ENCODE assay signal across 25 cellular contexts in the genomic region with DNA sequence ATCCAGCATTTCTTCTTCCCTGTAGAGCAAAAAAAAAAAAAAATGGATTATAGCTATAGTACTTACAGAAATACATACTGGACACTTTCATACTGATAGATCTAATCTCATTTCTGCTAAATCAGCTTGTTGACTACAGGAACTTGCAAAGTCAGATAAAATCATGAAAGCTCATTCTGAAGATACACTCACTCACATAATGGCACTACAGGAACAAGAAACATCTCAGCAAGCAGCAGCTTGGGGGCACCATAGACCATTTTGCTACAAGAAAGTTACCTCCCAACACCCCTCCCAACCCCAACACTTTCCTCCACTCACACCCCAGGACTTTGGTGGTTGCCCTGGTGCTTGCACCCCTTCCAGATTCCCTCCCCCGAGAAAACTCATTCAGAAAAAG. TPM values are rescaled to one million over a fixed set of nuclear protein-coding genes. Genes with fewer than 3 reads are reported as not detected.
A peak's percentile ranks its signal among the peaks of the same experiment; 100 is the strongest.
DNase-seq lines count a peak whose midpoint lies in the region; ATAC-seq, FAIRE-seq and TF ChIP-seq lines count a peak whose summit lies in the region.
"Had no signal": no experiment of that assay in that cellular context is flagged by ENCODE, and none has a peak within 500 bp of the region (broad histone marks: within the 10 kb centered on the region; RNA-seq: fewer than 3 reads in every experiment).

No MANE protein-coding gene starts in this region.

- H3K36me3 ChIP-seq in HepG2 (replicated peaks in 1 of 2; ENCODE audit: control insufficient read depth in 1 of 2, insufficient read depth in 2 of 2, low read length in 2 of 2) (no peaks in the 10 kb centered on the region), right lobe of liver (no peaks in the 10 kb centered on the region), PC-3 (ENCODE audit: low read depth, low read length) (no peaks in the 10 kb centered on the region), K562 (ENCODE audit: control insufficient read depth, insufficient read depth, low read length) (no peaks in the 10 kb centered on the region)
- H3K36me3 ChIP-seq: sigmoid colon, uterus had no signal

- H3K79me2 ChIP-seq in HepG2 (ENCODE audit: insufficient read depth, low read length) (no peaks in the 10 kb centered on the region), PC-3 (ENCODE audit: low read length) (no peaks in the 10 kb centered on the region), K562 (ENCODE audit: control insufficient read depth, insufficient read depth, low read length) (no peaks in the 10 kb centered on the region)

- TF ChIP-seq EP300 in HepG2 (IDR thresholded peaks at IDR 0.05; ENCODE audit: low read depth in 2 of 2, low read length in 2 of 2) (no peak), HepG2 (CRISPR knock-in tag; IDR thresholded peaks at IDR 0.05; ENCODE audit: borderline replicate concordance) (no peak), K562 (IDR thresholded peaks at IDR 0.05; ENCODE audit: low read length) (no peak)

- H3K27me3 Mint-ChIP-seq in activated naive CD8-positive, alpha-beta T cell treated with anti-CD3 and anti-CD28 coated beads, Interleukin-2, amount 50 U/mL, for 24 hours, result peaks cover 3% of the 10 kb centered on the region
- H3K27me3 Mint-ChIP-seq: activated CD4-positive, alpha-beta T cell treated with anti-CD3 and anti-CD28 coated beads for 36 hours had no signal

- no peaks in the 10 kb centered on the region for H4K20me1 ChIP-seq in HepG2 (ENCODE audit: insufficient read depth, low read length)
- no peaks in the 10 kb centered on the region for H4K20me1 ChIP-seq in PC-3 (ENCODE audit: low read length)
- no peaks in the 10 kb centered on the region for H4K20me1 ChIP-seq in K562 (replicated peaks; ENCODE audit: control insufficient read depth, insufficient read depth, low read length)

- WGBS in HepG2 (ENCODE audit: low lambda C conversion rate), result 0% methylated on average over 1 of the region's 1 CpG
- WGBS in right lobe of liver (ENCODE audit: insufficient coverage, low coverage, low lambda C conversion rate, missing lambda C conversion rate), result 58% methylated on average over 1 of the region's 1 CpG
- 0% methylated on average over 1 of the region's 1 CpG for WGBS in K562 (ENCODE audit: insufficient coverage, low coverage, missing lambda C conversion rate)

- FAIRE-seq in HepG2 (lab: Jason Lieb, UNC) (no peak), K562 (lab: Jason Lieb, UNC) (no peak)
- FAIRE-seq: bronchial epithelial cell had no signal

- CTCF ChIA-PET in HepG2 (lab: Yijun Ruan, JAX; ENCODE audit: low intra/inter-chr PET ratio, low total read pairs), result no interaction called here
- CTCF ChIA-PET in PC-3 (lab: Charles Lee), result no interaction called here
- CTCF ChIA-PET in K562 (lab: Yijun Ruan, JAX; ENCODE audit: low intra/inter-chr PET ratio), result interaction anchor here (0.6 kb wide), 1 partner anchor 156 kb away, joined by 3 read pairs; no protein-coding TSS in a partner anchor

- H3K27ac Mint-ChIP-seq in activated naive CD8-positive, alpha-beta T cell treated with anti-CD3 and anti-CD28 coated beads, Interleukin-2, amount 50 U/mL, for 24 hours, result no peak overlapping the region
- H3K27ac Mint-ChIP-seq: activated CD4-positive, alpha-beta T cell treated with anti-CD3 and anti-CD28 coated beads for 36 hours; activated naive CD4-positive, alpha-beta T cell treated with anti-CD3 and anti-CD28 coated beads for 36 hours had no signal

- TF ChIP-seq RAD21 in HepG2 (CRISPR knock-in tag; IDR thresholded peaks at IDR 0.05) (no peak), K562 (CRISPR knock-in tag; conservative IDR thresholded peaks at IDR 0.05 in 1 of 2, IDR thresholded peaks at IDR 0.05 in 1 of 2) (peak; percentile 52 to 66)

- no peak overlapping the region for H3K4me3 Mint-ChIP-seq in activated naive CD8-positive, alpha-beta T cell treated with anti-CD3 and anti-CD28 coated beads, Interleukin-2, amount 50 U/mL, for 24 hours
- H3K4me3 Mint-ChIP-seq: activated CD4-positive, alpha-beta T cell treated with anti-CD3 and anti-CD28 coated beads for 36 hours; activated naive CD4-positive, alpha-beta T cell treated with anti-CD3 and anti-CD28 coated beads for 36 hours had no signal

- H3K4me1 ChIP-seq in HepG2 (ENCODE audit: insufficient read depth, low read length) (no peaks in the 10 kb centered on the region), right lobe of liver (no peaks in the 10 kb centered on the region), PC-3 (ENCODE audit: insufficient read depth, low read length) (no peaks in the 10 kb centered on the region), K562 (replicated peaks in 1 of 2; ENCODE audit: control insufficient read depth in 2 of 2, insufficient read depth in 2 of 2, low read length in 2 of 2) (no peaks in the 10 kb centered on the region)
- H3K4me1 ChIP-seq: Caco-2, sigmoid colon, testis, uterus had no signal

- H3K9me3 ChIP-seq in HepG2 (ENCODE audit: low read length) (no peaks in the 10 kb centered on the region), right lobe of liver (no peaks in the 10 kb centered on the region), PC-3 (ENCODE audit: low read length) (no peaks in the 10 kb centered on the region), K562 (replicated peaks; ENCODE audit: control insufficient read depth, insufficient read depth, low read depth, low read length) (no peaks in the 10 kb centered on the region)
- H3K9me3 ChIP-seq: Caco-2, sigmoid colon, testis, uterus had no signal

- TF ChIP-seq CTCF in HepG2 (CRISPR knock-in tag; IDR thresholded peaks at IDR 0.05), result no peak
- TF ChIP-seq CTCF in right lobe of liver (IDR thresholded peaks at IDR 0.05), result no peak
- TF ChIP-seq CTCF in PC-3 (conservative IDR thresholded peaks at IDR 0.05; ENCODE audit: low read depth, low read length), result no peak
- TF ChIP-seq CTCF in K562 (IDR thresholded peaks at IDR 0.05 in 2 of 3, conservative IDR thresholded peaks at IDR 0.05 in 1 of 3; ENCODE audit: insufficient read depth in 2 of 3, low read depth in 1 of 3, low read length in 3 of 3), result peak in 2 of 3 experiments; percentile 23 to 34; a peak in 3 of 6 replicates

- H3K4me3 ChIP-seq in HepG2 (replicated peaks in 1 of 3; ENCODE audit: insufficient read depth in 1 of 3, low read depth in 2 of 3, low read length in 3 of 3), result no peak overlapping the region
- no peak overlapping the region for H3K4me3 ChIP-seq in right lobe of liver
- no peak overlapping the region for H3K4me3 ChIP-seq in PC-3 (ENCODE audit: low read length)
- no peak overlapping the region for H3K4me3 ChIP-seq in K562
- H3K4me3 ChIP-seq: sigmoid colon, testis, uterus had no signal

- TF ChIP-seq POLR2A in HepG2 (IDR thresholded peaks at IDR 0.05; ENCODE audit: insufficient read depth in 1 of 2, low read depth in 2 of 2, low read length in 2 of 2) (no peak), right lobe of liver (IDR thresholded peaks at IDR 0.05) (no peak), K562 (conservative IDR thresholded peaks at IDR 0.05) (no peak)

- no peaks in the 10 kb centered on the region; a peak in 1 of 5 replicates for H3K27me3 ChIP-seq in HepG2 (ENCODE audit: control insufficient read depth in 1 of 2, insufficient read depth in 2 of 2, low read length in 2 of 2)
- no peaks in the 10 kb centered on the region for H3K27me3 ChIP-seq in right lobe of liver
- no peaks in the 10 kb centered on the region for H3K27me3 ChIP-seq in PC-3 (ENCODE audit: low read length)
- no peaks in the 10 kb centered on the region for H3K27me3 ChIP-seq in K562 (ENCODE audit: control insufficient read depth in 2 of 2, insufficient read depth in 2 of 2, low read length in 2 of 2)
- H3K27me3 ChIP-seq: sigmoid colon, testis, uterus had no signal

- POLR2A ChIA-PET in HepG2 (lab: Yijun Ruan, JAX), result no interaction called here
- POLR2A ChIA-PET in PC-3 (lab: Charles Lee; ENCODE audit: unreplicated experiment), result interaction anchor here (0.7 kb wide), 1 partner anchor 124 kb away, joined by 10 read pairs; no protein-coding TSS in a partner anchor
- POLR2A ChIA-PET in K562 (lab: Yijun Ruan, JAX), result interaction anchor here (1.0 kb wide), 1 partner anchor 38 kb away, joined by 3 read pairs; no protein-coding TSS in a partner anchor

- ATAC-seq in HepG2 (no peak), right lobe of liver (no peak), PC-3 (peak; percentile 16; the same call in 1 of the 2 replicates), K562 (peak; percentile 67; the same call in 2 of the 3 replicates)
- no peak for ATAC-seq in activated naive CD8-positive, alpha-beta T cell treated with anti-CD3 and anti-CD28 coated beads, Interleukin-2, amount 50 U/mL, for 24 hours
- ATAC-seq: activated CD4-positive, alpha-beta T cell treated with anti-CD3 and anti-CD28 coated beads for 36 hours had no signal

- H3F3A ChIP-seq in PC-3 (ENCODE audit: low read length, unreplicated experiment), result no peaks in the 10 kb centered on the region

- no peaks in the 10 kb centered on the region for H3K36me3 Mint-ChIP-seq in activated naive CD8-positive, alpha-beta T cell treated with anti-CD3 and anti-CD28 coated beads, Interleukin-2, amount 50 U/mL, for 24 hours (ENCODE audit: low read depth)

- H2AFZ ChIP-seq in HepG2 (ENCODE audit: low read length) (no peak overlapping the region), PC-3 (ENCODE audit: low read length) (no peak overlapping the region), K562 (ENCODE audit: low read depth, low read length) (no peak overlapping the region)

- H3K9me2 ChIP-seq in PC-3 (replicated peaks; ENCODE audit: low read length), result no peaks in the 10 kb centered on the region

- DNase-seq in HepG2 (ENCODE audit: low spot score) (no peak), right lobe of liver (no peak), PC-3 (no peak), K562 (ENCODE audit: extremely low read depth in 1 of 4, low spot score in 3 of 4) (peak in 2 of 4 experiments; percentile 10 to 11), OCI-M2 (lab: John Stamatoyannopoulos, UW; ENCODE audit: unreplicated experiment) (no peak), HuH-7.5 (ENCODE audit: low spot score) (no peak), SKM-1 treated with dmso at 0.1 percent for 144 hours (lab: John Stamatoyannopoulos, UW; ENCODE audit: unreplicated experiment) (no peak)
- no peak for DNase-seq in activated naive CD8-positive, alpha-beta T cell treated with anti-CD3 and anti-CD28 coated beads, Interleukin-2, amount 50 U/mL, for 24 hours
- DNase-seq: activated CD4-positive, alpha-beta T cell treated with anti-CD3 and anti-CD28 coated beads for 36 hours; activated naive CD4-positive, alpha-beta T cell treated with anti-CD3 and anti-CD28 coated beads for 36 hours; activated T-cell treated with anti-CD3 and anti-CD28 coated beads, Interleukin-2, amount 50 U/mL, for 48 hours; C1 segment of cervical spinal cord; Caco-2; cortex of kidney; kidney glomerular epithelial cell; NCI-H1694; NCI-H2171; NCI-H524; sigmoid colon; stimulated activated naive CD4-positive, alpha-beta T cell treated with Interleukin-2 at 50 U/mL for 16 hours; testis; uterus had no signal

- H3K27ac ChIP-seq in HepG2 (ENCODE audit: extremely low read length, insufficient read depth, low read length) (no peak overlapping the region), right lobe of liver (no peak overlapping the region), PC-3 (ENCODE audit: low read length) (no peak overlapping the region), K562 (ENCODE audit: extremely low read depth, low read depth, low read length) (no peak overlapping the region)
- H3K27ac ChIP-seq: KMS-11, RWPE1, sigmoid colon, testis, uterus had no signal

- in situ Hi-C loops in HepG2 (cut with HindIII; ENCODE audit: extremely low pct_ligation_motif_present, low pct_unique_long_range_greater_than_20kb), result no loop called here
- in situ Hi-C loops in K562 (cut with MboI), result no loop called here

- no peaks in the 10 kb centered on the region for H3K9me1 ChIP-seq in K562 (ENCODE audit: control insufficient read depth, insufficient read depth, low read length)

- intact Hi-C loops in HepG2 (cut with micrococcal nuclease; ENCODE audit: unreplicated experiment) (no loop called here), right lobe of liver (cut with DNase I) (no loop called here), PC-3 (cut with micrococcal nuclease) (no loop called here), K562 (cut with micrococcal nuclease) (loop anchor here (5.0 kb wide), 2 partner anchors 46 to 161 kb away; no protein-coding TSS in a partner anchor)

- H3K4me2 ChIP-seq in HepG2 (ENCODE audit: low read depth, low read length) (no peak overlapping the region), PC-3 (ENCODE audit: low read length) (no peak overlapping the region), K562 (ENCODE audit: insufficient read depth, low read length) (no peak overlapping the region)
- H3K4me2 ChIP-seq: KMS-11 had no signal

- H3K9ac ChIP-seq in HepG2 (ENCODE audit: insufficient read depth, low read depth, low read length) (no peak overlapping the region), PC-3 (ENCODE audit: low read length) (no peak overlapping the region), K562 (ENCODE audit: insufficient read depth in 1 of 2, low read depth in 2 of 2, low read length in 2 of 2) (no peak overlapping the region)
- H3K9ac ChIP-seq: KMS-11 had no signal

- no peaks in the 10 kb centered on the region for H3K9me3 Mint-ChIP-seq in activated naive CD8-positive, alpha-beta T cell treated with anti-CD3 and anti-CD28 coated beads, Interleukin-2, amount 50 U/mL, for 24 hours
- H3K9me3 Mint-ChIP-seq: activated naive CD4-positive, alpha-beta T cell treated with anti-CD3 and anti-CD28 coated beads for 36 hours had no signal

- BruUV-seq in HepG2 (replicated peaks; lab: Mats Ljungman, UMichigan), result no TSS peak
- no TSS peak for BruUV-seq in PC-3 (replicated peaks; lab: Mats Ljungman, UMichigan)
- no TSS peak for BruUV-seq in K562 (replicated peaks; lab: Mats Ljungman, UMichigan)

- no peaks in the 10 kb centered on the region for H3K4me1 Mint-ChIP-seq in activated naive CD8-positive, alpha-beta T cell treated with anti-CD3 and anti-CD28 coated beads, Interleukin-2, amount 50 U/mL, for 24 hours
- H3K4me1 Mint-ChIP-seq: activated CD4-positive, alpha-beta T cell treated with anti-CD3 and anti-CD28 coated beads for 36 hours had no signal

RNA-seq across cellular contexts. Expression of gene MYH15, which starts 4.6 kb away (rescaled TPM):
- total RNA-seq in HepG2 (2016; rRNA removed; fragmentation: Illumina TruSeq; extraction: Trizol), result 0.09 TPM in 1 of 2 replicates, not detected in the other
- total RNA-seq in HepG2 (2016; cell fraction: cytosol; rRNA removed; fragmentation: Illumina TruSeq; extraction: Trizol; ENCODE audit: low read depth), result not detected in 2 replicates
- 0.03 TPM in 1 of 2 replicates, not detected in the other for total RNA-seq in HepG2 (2016; cell fraction: insoluble cytoplasmic fraction; rRNA removed; fragmentation: Illumina TruSeq; extraction: Trizol)
- total RNA-seq in HepG2 (2016; cell fraction: membrane; rRNA removed; fragmentation: Illumina TruSeq; extraction: Trizol), result 0.03 TPM in 1 of 2 replicates, not detected in the other
- total RNA-seq in HepG2 (2016; cell fraction: nucleus; rRNA removed; fragmentation: Illumina TruSeq; extraction: Trizol), result 0.06 and 0.09 TPM in 2 replicates
- polyA plus RNA-seq in HepG2 (2011; rRNA removed), result 0.01 and 0.03 TPM in 2 replicates
- polyA plus RNA-seq in HepG2 (2011; cell fraction: cytosol; rRNA removed), result 0.01 TPM in 1 of 2 replicates, not detected in the other
- 0.03 and 0.09 TPM in 2 replicates for polyA plus RNA-seq in HepG2 (2011; cell fraction: nucleus; rRNA removed)
- 0.03 and 0.04 TPM in 2 replicates for polyA plus RNA-seq in HepG2 (2012)
- not detected in 2 replicates for polyA plus RNA-seq in HepG2 (2016; cell fraction: cytosol; fragmentation: Illumina TruSeq; extraction: Trizol; ENCODE audit: low read depth)
- polyA plus RNA-seq in HepG2 (2016; cell fraction: insoluble cytoplasmic fraction; fragmentation: Illumina TruSeq; extraction: Trizol; ENCODE audit: low read depth), result not detected in 2 replicates
- not detected in 2 replicates for polyA plus RNA-seq in HepG2 (2016; cell fraction: membrane; fragmentation: Illumina TruSeq; extraction: Trizol; ENCODE audit: low read depth)
- 0.10 and 0.11 TPM in 2 replicates for polyA plus RNA-seq in HepG2 (2016; cell fraction: nucleus; fragmentation: Illumina TruSeq; extraction: Trizol; ENCODE audit: insufficient read depth, low read depth)
- polyA minus RNA-seq in HepG2 (2011; rRNA and poly(A)+ RNA removed; ENCODE audit: low replicate concordance), result 0.04 and 0.05 TPM in 2 replicates
- not detected in 2 replicates for polyA minus RNA-seq in HepG2 (2011; cell fraction: cytosol; rRNA and poly(A)+ RNA removed)
- 0.13 and 0.25 TPM in 2 replicates for polyA minus RNA-seq in HepG2 (2011; cell fraction: nucleus; rRNA and poly(A)+ RNA removed)
- not detected for total RNA-seq in right lobe of liver
- 2.4 and 2.8 TPM in 2 replicates for total RNA-seq in PC-3 (2014; rRNA removed)
- 0.14 TPM in 1 of 2 replicates, not detected in the other for total RNA-seq in K562 (2011; cell fraction: chromatin; rRNA removed; ENCODE audit: low replicate concordance)
- total RNA-seq in K562 (2011; cell fraction: nucleolus; rRNA removed), result not detected in 2 replicates
- 0.15 TPM in 1 of 2 replicates, not detected in the other for total RNA-seq in K562 (2011; cell fraction: nucleoplasm; rRNA removed)
- total RNA-seq in K562 (2014; rRNA removed), result 0.14 and 0.24 TPM in 2 replicates
- 0.22 and 0.25 TPM in 2 replicates for total RNA-seq in K562 (2014; rRNA removed; fragmentation: Illumina TruSeq; extraction: Trizol)
- total RNA-seq in K562 (2015; rRNA removed; fragmentation: Illumina TruSeq; extraction: Trizol), result 0.08 and 0.11 TPM in 2 replicates
- 0.07 and 0.29 TPM in 2 replicates for total RNA-seq in K562 (2021)
- polyA plus RNA-seq in K562 (2011; rRNA removed), result 0.03 and 0.04 TPM in 2 replicates
- polyA plus RNA-seq in K562 (2011; cell fraction: cytosol; rRNA removed), result not detected in 2 replicates
- 0.03 and 0.06 TPM in 2 replicates for polyA plus RNA-seq in K562 (2011; cell fraction: nucleus; rRNA removed)
- polyA plus RNA-seq in K562 (2012), result 0.16 and 10.6 TPM in 2 replicates
- polyA plus RNA-seq in K562 (2014; fragmentation: Illumina TruSeq; extraction: Trizol), result 0.12 and 0.17 TPM in 2 replicates
- under 1 TPM; 0.03 to 0.06 TPM for polyA plus RNA-seq in K562 (2014; fragmentation: Nextera tagmentation; extraction: Ambion mirVana)
- polyA plus RNA-seq in K562 (2014; rRNA removed), result 0.08 and 0.19 TPM in 2 replicates
- 0.03 and 0.04 TPM in 2 replicates for polyA minus RNA-seq in K562 (2011; rRNA and poly(A)+ RNA removed)
- polyA minus RNA-seq in K562 (2011; cell fraction: cytosol; rRNA and poly(A)+ RNA removed), result not detected in 2 replicates
- under 0.01 and 0.11 TPM in 2 replicates for polyA minus RNA-seq in K562 (2011; cell fraction: nucleus; rRNA and poly(A)+ RNA removed)

Comparison
In these comparisons a context has a peak if more than half of its experiments do, and no peak if none do; other contexts are left out.
1. ATAC-seq: peak in PC-3 (single experiment) and K562 (single experiment); none in HepG2 (single experiment), right lobe of liver (0 of 4) and activated naive CD8-positive, alpha-beta T cell treated with anti-CD3 and anti-CD28 coated beads, Interleukin-2, amount 50 U/mL, for 24 hours (single experiment).
2. CTCF ChIP-seq: peak in K562 (2 of 3); none in HepG2 (single experiment), right lobe of liver (0 of 4) and PC-3 (single experiment).
3. Of the 241 proteins assayed by ChIP-seq in both HepG2 and K562: peak only in HepG2: MAFF; only in K562: CTCF, MAFG and RAD21; in both: none; in neither: 236; mixed calls (peak in some experiments, not most) for 1.